Comparison of ENCODE assay signal across 10 cellular contexts in the genomic region with DNA sequence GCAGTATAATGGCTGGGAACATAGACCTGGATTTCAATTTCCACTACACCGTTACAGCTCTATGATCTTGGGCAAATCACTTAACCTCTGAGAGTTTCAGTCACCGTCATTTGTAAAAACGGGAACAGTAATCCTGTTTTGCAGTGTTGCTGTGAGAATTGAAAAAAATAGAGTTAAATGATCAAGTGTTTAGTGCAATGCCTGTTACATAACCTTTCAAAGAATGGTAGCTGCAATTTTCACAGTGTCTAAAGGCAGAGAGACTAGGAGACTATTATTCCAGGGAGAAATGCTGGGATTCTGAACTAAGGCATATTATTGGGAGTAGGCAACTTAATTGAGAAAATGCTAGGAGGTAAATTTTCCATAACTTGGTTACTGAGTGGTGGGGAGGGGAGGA. TPM values are rescaled to one million over a fixed set of nuclear protein-coding genes. Genes with fewer than 3 reads are reported as not detected.
DNase-seq lines count a peak whose midpoint lies in the region; ATAC-seq, FAIRE-seq and TF ChIP-seq lines count a peak whose summit lies in the region.
"Had no signal": no experiment of that assay in that cellular context is flagged by ENCODE, and none has a peak within 500 bp of the region (broad histone marks: within the 10 kb centered on the region; RNA-seq: fewer than 3 reads in every experiment).

No MANE protein-coding gene starts in this region.

- no peaks in the 10 kb centered on the region for H3K9me3 Mint-ChIP-seq in activated B cell treated with CpG ODN at 0.5 μM for 24 hours

- H3K4me3 ChIP-seq in BLaER1: no peak overlapping the region
- peak overlapping the region; percentile 94; the same call in 1 of the 2 replicates for H3K4me3 ChIP-seq in DOHH2 (ENCODE audit: low read length)
- H3K4me3 ChIP-seq in HepG2 (replicated peaks in 1 of 3; ENCODE audit: insufficient read depth in 1 of 3, low read depth in 2 of 3, low read length in 3 of 3): peak overlapping the region; percentile 91 to 98 (median 92); a peak in 5 of 6 replicates
- H3K4me3 ChIP-seq: cardiac muscle cell had no signal

- TF ChIP-seq EP300 in HepG2 (IDR thresholded peaks at IDR 0.05; ENCODE audit: low read depth in 2 of 2, low read length in 2 of 2) (no peak), HepG2 (CRISPR knock-in tag; IDR thresholded peaks at IDR 0.05; ENCODE audit: borderline replicate concordance) (no peak)

- no TSS peak for BruUV-seq in HepG2 (replicated peaks; lab: Mats Ljungman, UMichigan)

- WGBS in HepG2 (ENCODE audit: low lambda C conversion rate): 44% methylated on average over 3 of the region's 3 CpGs

- DNase-seq in activated B cell treated with CpG ODN at 0.5 μM for 24 hours: no peak
- DNase-seq in HepG2 (ENCODE audit: low spot score): no peak
- no peak for DNase-seq in stimulated activated CD4-positive, alpha-beta T cell treated with anti-CD3 and anti-CD28 coated beads, Interleukin-1b, Interleukin-23, amount 100 ng/mL, for 48 hours
- no peak for DNase-seq in HuH-7.5 (ENCODE audit: low spot score)
- DNase-seq in NCI-H526 treated with DMSO at 0.1 percent for 48 hours (lab: John Stamatoyannopoulos, UW): no peak
- DNase-seq in cortex of kidney (lab: John Stamatoyannopoulos, UW): no peak
- DNase-seq: stimulated activated CD4-positive, alpha-beta T cell treated with anti-CD3 and anti-CD28 coated beads, Interleukin-12 subunit alpha, Interleukin-12 subunit beta, amount 100 ng/mL, for 4 hours had no signal

- peak overlapping the region; percentile 17 for H3K4me3 Mint-ChIP-seq in activated B cell treated with CpG ODN at 0.5 μM for 24 hours

- no peak overlapping the region for H2AFZ ChIP-seq in HepG2 (ENCODE audit: low read length)

- H3K4me1 ChIP-seq in BLaER1 (peaks cover 29% of the 10 kb centered on the region), DOHH2 (ENCODE audit: control insufficient read depth, low read length) (peaks cover 26% of the 10 kb centered on the region), HepG2 (ENCODE audit: insufficient read depth, low read length) (peaks cover 70% of the 10 kb centered on the region)

- TF ChIP-seq CTCF in DOHH2 (IDR thresholded peaks at IDR 0.05; ENCODE audit: low read depth, low read length, poor library complexity, severe bottlenecking) (no peak), activated B cell treated with CpG ODN at 0.5 μM for 24 hours (IDR thresholded peaks at IDR 0.05) (no peak), HepG2 (CRISPR knock-in tag; IDR thresholded peaks at IDR 0.05) (no peak)

- no peaks in the 10 kb centered on the region for H3K27me3 Mint-ChIP-seq in activated B cell treated with CpG ODN at 0.5 μM for 24 hours

- ATAC-seq in activated B cell treated with CpG ODN at 0.5 μM for 24 hours (ENCODE audit: low read depth): no peak
- ATAC-seq in HepG2: no peak

- H4K20me1 ChIP-seq in BLaER1 (peaks cover 18% of the 10 kb centered on the region; the same call in 1 of the 2 replicates), DOHH2 (ENCODE audit: control insufficient read depth, insufficient read depth, low read depth, low read length) (no peaks in the 10 kb centered on the region; the same call in 1 of the 2 replicates), HepG2 (ENCODE audit: insufficient read depth, low read length) (no peaks in the 10 kb centered on the region; the same call in 1 of the 2 replicates)

- H3K27ac ChIP-seq in BLaER1 (no peak overlapping the region), DOHH2 (ENCODE audit: low read depth, low read length) (no peak overlapping the region), HepG2 (ENCODE audit: extremely low read length, insufficient read depth, low read length) (peak overlapping the region; percentile 86)
- H3K27ac ChIP-seq: cardiac muscle cell had no signal

- H3K9me2 ChIP-seq in DOHH2 (replicated peaks; ENCODE audit: control insufficient read depth, low read length): no peaks in the 10 kb centered on the region

- TF ChIP-seq RAD21 in HepG2 (CRISPR knock-in tag; IDR thresholded peaks at IDR 0.05): no peak

- POLR2A ChIA-PET in activated B cell treated with CpG ODN at 0.5 μM for 24 hours (lab: Charles Lee): interaction anchor here (1.6 kb wide), 1 partner anchor 183 kb away, joined by 5 read pairs; no protein-coding TSS in a partner anchor
- POLR2A ChIA-PET in HepG2 (lab: Yijun Ruan, JAX): interaction anchor here (1.2 to 3.1 kb wide), 4 partner anchors 10 to 230 kb away, joined by 3 to 21 read pairs (median 12); a partner anchor contains a TSS

- H3K36me3 ChIP-seq in BLaER1 (peaks cover 6% of the 10 kb centered on the region; the same call in 1 of the 2 replicates), DOHH2 (ENCODE audit: control insufficient read depth, low read length) (peaks cover 4% of the 10 kb centered on the region; the same call in 1 of the 2 replicates), HepG2 (replicated peaks in 1 of 2; ENCODE audit: control insufficient read depth in 1 of 2, insufficient read depth in 2 of 2, low read length in 2 of 2) (no peaks in the 10 kb centered on the region)
- H3K36me3 ChIP-seq: cardiac muscle cell had no signal

- peaks cover 51% of the 10 kb centered on the region for H3K4me1 Mint-ChIP-seq in activated B cell treated with CpG ODN at 0.5 μM for 24 hours

- peaks cover 26% of the 10 kb centered on the region for H3K27me3 ChIP-seq in BLaER1
- H3K27me3 ChIP-seq in DOHH2 (ENCODE audit: control insufficient read depth, low read length): no peaks in the 10 kb centered on the region
- no peaks in the 10 kb centered on the region; a peak in 1 of 5 replicates for H3K27me3 ChIP-seq in HepG2 (ENCODE audit: control insufficient read depth in 1 of 2, insufficient read depth in 2 of 2, low read length in 2 of 2)
- H3K27me3 ChIP-seq: cardiac muscle cell had no signal

- no peak overlapping the region for H3K9ac ChIP-seq in BLaER1
- H3K9ac ChIP-seq in HepG2 (ENCODE audit: insufficient read depth, low read depth, low read length): peak overlapping the region; percentile 95

- CTCF ChIA-PET in activated B cell treated with CpG ODN at 0.5 μM for 24 hours (lab: Charles Lee) (interaction anchor here (0.6 to 4.3 kb wide), 4 partner anchors 59 to 246 kb away, joined by 3 to 19 read pairs (median 8); no protein-coding TSS in a partner anchor), HepG2 (lab: Yijun Ruan, JAX; ENCODE audit: low intra/inter-chr PET ratio, low total read pairs) (no interaction called here)

- intact Hi-C loops in activated B cell treated with CpG ODN at 0.5 μM for 24 hours (cut with micrococcal nuclease) (loop anchor here (2.0 to 5.0 kb wide), 2 partner anchors 16 to 223 kb away; a partner anchor contains a TSS), HepG2 (cut with micrococcal nuclease; ENCODE audit: unreplicated experiment) (loop anchor here (1.0 to 5.0 kb wide), 3 partner anchors 205 to 1058 kb away; a partner anchor contains a TSS)

- 0 out of 2 replicates have a peak, but pooled peaks cover 3% of the 10 kb centered on the region for H3F3A ChIP-seq in DOHH2 (ENCODE audit: control insufficient read depth, insufficient read depth)

- H3K27ac Mint-ChIP-seq in activated B cell treated with CpG ODN at 0.5 μM for 24 hours: no peak overlapping the region

- in situ Hi-C loops in HepG2 (cut with HindIII; ENCODE audit: extremely low pct_ligation_motif_present, low pct_unique_long_range_greater_than_20kb): loop anchor here (5.0 kb wide), 1 partner anchor 132 kb away; a partner anchor contains a TSS

- H3K79me2 ChIP-seq in DOHH2 (ENCODE audit: control insufficient read depth, low read length): peaks cover 77% of the 10 kb centered on the region
- H3K79me2 ChIP-seq in HepG2 (ENCODE audit: insufficient read depth, low read length): peaks cover 78% of the 10 kb centered on the region

- no peaks in the 10 kb centered on the region for H3K9me3 ChIP-seq in BLaER1
- H3K9me3 ChIP-seq in DOHH2 (ENCODE audit: control insufficient read depth, insufficient read depth, low read length): no peaks in the 10 kb centered on the region
- H3K9me3 ChIP-seq in HepG2 (ENCODE audit: low read length): no peaks in the 10 kb centered on the region

- no peak for FAIRE-seq in HepG2 (lab: Jason Lieb, UNC)

- H3K4me2 ChIP-seq in BLaER1 (peak overlapping the region; percentile 92; the same call in 1 of the 2 replicates), DOHH2 (ENCODE audit: low read length) (peak overlapping the region; percentile 90; the same call in 1 of the 2 replicates), HepG2 (ENCODE audit: low read depth, low read length) (peak overlapping the region; percentile 80)

- no peak for TF ChIP-seq POLR2A in HepG2 (IDR thresholded peaks at IDR 0.05; ENCODE audit: insufficient read depth in 1 of 2, low read depth in 2 of 2, low read length in 2 of 2)

- peaks cover 17% of the 10 kb centered on the region for H3K36me3 Mint-ChIP-seq in activated B cell treated with CpG ODN at 0.5 μM for 24 hours (ENCODE audit: low read depth)

TF ChIP-seq in HepG2, 621 proteins besides CTCF, POLR2A, EP300 and RAD21 (continues in another document):
- TF ChIP-seq RBM22 (optimal IDR thresholded peaks at IDR 0.05; ENCODE audit: low read length) (no peak), HOXA5 (CRISPR knock-in tag; IDR thresholded peaks at IDR 0.05) (0 out of 2 replicates have a peak, but pooled peaks have one; percentile 38), SATB2 (CRISPR knock-in tag; IDR thresholded peaks at IDR 0.05) (0 out of 2 replicates have a peak, but pooled peaks have one; percentile 16)

RNA-seq across cellular contexts. Expression of a gene that starts 2.0 kb away (rescaled TPM):
- 29.0 and 29.9 TPM in 2 replicates for total RNA-seq in activated B cell treated with CpG ODN at 0.5 μM for 24 hours
- 99.0 and 159 TPM in 2 replicates for total RNA-seq in HepG2 (2016; rRNA removed; fragmentation: Illumina TruSeq; extraction: Trizol)
- 13.8 and 16.6 TPM in 2 replicates for total RNA-seq in HepG2 (2016; cell fraction: cytosol; rRNA removed; fragmentation: Illumina TruSeq; extraction: Trizol; ENCODE audit: low read depth)
- total RNA-seq in HepG2 (2016; cell fraction: insoluble cytoplasmic fraction; rRNA removed; fragmentation: Illumina TruSeq; extraction: Trizol): 107 and 167 TPM in 2 replicates
- 27.7 and 34.8 TPM in 2 replicates for total RNA-seq in HepG2 (2016; cell fraction: membrane; rRNA removed; fragmentation: Illumina TruSeq; extraction: Trizol)
- 78.6 and 83.3 TPM in 2 replicates for total RNA-seq in HepG2 (2016; cell fraction: nucleus; rRNA removed; fragmentation: Illumina TruSeq; extraction: Trizol)
- polyA plus RNA-seq in HepG2 (2011; rRNA removed): 33.0 and 39.4 TPM in 2 replicates
- 12.4 and 18.2 TPM in 2 replicates for polyA plus RNA-seq in HepG2 (2011; cell fraction: cytosol; rRNA removed)
- 33.3 and 39.4 TPM in 2 replicates for polyA plus RNA-seq in HepG2 (2011; cell fraction: nucleus; rRNA removed)
- 60.7 and 80.2 TPM in 2 replicates for polyA plus RNA-seq in HepG2 (2012)
- 5.1 and 5.9 TPM in 2 replicates for polyA plus RNA-seq in HepG2 (2016; cell fraction: cytosol; fragmentation: Illumina TruSeq; extraction: Trizol; ENCODE audit: low read depth)
- 103 and 105 TPM in 2 replicates for polyA plus RNA-seq in HepG2 (2016; cell fraction: insoluble cytoplasmic fraction; fragmentation: Illumina TruSeq; extraction: Trizol; ENCODE audit: low read depth)
- 12.6 and 14.4 TPM in 2 replicates for polyA plus RNA-seq in HepG2 (2016; cell fraction: membrane; fragmentation: Illumina TruSeq; extraction: Trizol; ENCODE audit: low read depth)
- polyA plus RNA-seq in HepG2 (2016; cell fraction: nucleus; fragmentation: Illumina TruSeq; extraction: Trizol; ENCODE audit: insufficient read depth, low read depth): 46.9 and 49.0 TPM in 2 replicates
- polyA minus RNA-seq in HepG2 (2011; rRNA and poly(A)+ RNA removed; ENCODE audit: low replicate concordance): 9.0 and 17.9 TPM in 2 replicates
- polyA minus RNA-seq in HepG2 (2011; cell fraction: cytosol; rRNA and poly(A)+ RNA removed): 50.4 and 57.0 TPM in 2 replicates
- 169 and 218 TPM in 2 replicates for polyA minus RNA-seq in HepG2 (2011; cell fraction: nucleus; rRNA and poly(A)+ RNA removed)
